Comparison of ENCODE assay signal across 17 cellular contexts in the genomic region with DNA sequence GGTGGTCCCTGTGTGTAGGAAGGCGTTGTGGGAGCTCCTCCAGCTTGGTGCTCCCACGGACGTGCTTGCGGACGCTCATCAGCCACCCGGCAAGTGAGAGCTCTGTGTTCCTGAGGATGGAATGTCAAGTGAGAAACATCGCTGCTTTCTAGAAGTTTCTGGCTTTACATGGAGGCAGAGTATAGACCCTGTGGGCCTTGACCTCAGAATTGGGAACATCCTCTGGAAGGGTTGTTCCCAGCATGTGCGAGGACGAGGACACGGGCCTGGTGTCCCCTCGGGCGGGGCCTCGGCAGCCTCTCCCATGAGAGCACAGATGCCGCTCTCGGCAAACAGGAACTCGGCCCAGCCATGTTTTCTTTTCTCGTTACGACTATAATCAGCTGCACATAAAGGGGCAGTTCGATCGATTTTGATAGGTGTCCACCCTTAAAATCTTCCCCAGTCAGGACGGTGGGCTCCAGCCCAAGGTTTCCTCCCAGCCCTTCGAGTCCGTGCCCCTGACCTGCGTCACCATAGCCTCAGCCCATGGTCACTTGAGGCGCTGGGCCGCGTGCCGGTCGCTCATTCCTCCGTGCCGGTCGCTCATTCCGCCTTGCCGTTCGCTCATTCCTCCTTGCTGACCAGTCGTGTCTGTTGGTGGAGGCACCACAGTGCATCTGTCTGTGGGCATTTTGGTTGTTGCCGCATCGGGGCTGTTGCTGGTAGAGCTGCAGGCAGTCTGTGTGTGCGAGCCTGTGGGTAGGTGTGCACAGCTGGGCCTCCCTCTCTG.
DNase-seq lines count a peak whose midpoint lies in the region; ATAC-seq and TF ChIP-seq lines count a peak whose summit lies in the region.
"Had no signal": no experiment of that assay in that cellular context is flagged by ENCODE, and none has a peak within 500 bp of the region (broad histone marks: within the 10 kb centered on the region; RNA-seq: fewer than 3 reads in every experiment).

No MANE protein-coding gene starts in this region.

- H2BK120ac ChIP-seq in mesenchymal stem cell (ENCODE audit: low read depth, low read length): no peak overlapping the region

- H3K14ac ChIP-seq in mesenchymal stem cell (ENCODE audit: low read length in 2 of 2): no peak overlapping the region

- intact Hi-C loops in PC-3 (cut with micrococcal nuclease): no loop called here

- no peak for TF ChIP-seq CTCF in brain (conservative IDR thresholded peaks at IDR 0.05)
- no peak for TF ChIP-seq CTCF in tibial nerve (IDR thresholded peaks at IDR 0.05)
- no peak for TF ChIP-seq CTCF in PC-3 (conservative IDR thresholded peaks at IDR 0.05; ENCODE audit: low read depth, low read length)

- H3K27me3 Mint-ChIP-seq in activated CD8-positive, alpha-beta memory T cell treated with anti-CD3 and anti-CD28 coated beads, Interleukin-2, amount 10 ng/mL, durations not matched to agents 7 days and 5 days: no peaks in the 10 kb centered on the region
- no peaks in the 10 kb centered on the region for H3K27me3 Mint-ChIP-seq in brain
- H3K27me3 Mint-ChIP-seq: CD4-positive, alpha-beta memory T cell had no signal

- H2AFZ ChIP-seq in mesenchymal stem cell (ENCODE audit: low read depth, low read length) (no peak overlapping the region), PC-3 (ENCODE audit: low read length) (no peak overlapping the region)

- peak overlapping the region; percentile 11 for H4K91ac ChIP-seq in mesenchymal stem cell (ENCODE audit: low read length)

- H3K9ac ChIP-seq in mesenchymal stem cell (ENCODE audit: low read length) (peak overlapping the region; percentile 81), PC-3 (ENCODE audit: low read length) (no peak overlapping the region)

- peaks cover 26% of the 10 kb centered on the region for H3K36me3 Mint-ChIP-seq in activated CD8-positive, alpha-beta memory T cell treated with anti-CD3 and anti-CD28 coated beads, Interleukin-2, amount 10 ng/mL, durations not matched to agents 7 days and 5 days
- H3K36me3 Mint-ChIP-seq in brain: peaks cover 83% of the 10 kb centered on the region

- TF ChIP-seq POLR2A in tibial nerve (IDR thresholded peaks at IDR 0.05) (no peak), GM18505 (IDR thresholded peaks at IDR 0.05; ENCODE audit: borderline replicate concordance, extremely low read depth, insufficient read depth, insufficient read length) (no peak)

- H3K4me2 ChIP-seq in mesenchymal stem cell (ENCODE audit: low read length, poor library complexity, severe bottlenecking): no peak overlapping the region
- no peak overlapping the region for H3K4me2 ChIP-seq in PC-3 (ENCODE audit: low read length)

- H3K36me3 ChIP-seq in mesenchymal stem cell (ENCODE audit: control insufficient read depth in 1 of 2, insufficient read depth in 2 of 2, low read depth in 1 of 2, low read length in 2 of 2) (peaks cover 54 to 75% of the 10 kb centered on the region in 2 experiments), tibial nerve (peaks cover 3 to 89% (median 8%) of the 10 kb centered on the region in 3 donors), PC-3 (ENCODE audit: low read depth, low read length) (peaks cover 6% of the 10 kb centered on the region; the same call in 1 of the 2 replicates)

- TF ChIP-seq EP300 in tibial nerve (IDR thresholded peaks at IDR 0.05): no peak

- H3K27ac ChIP-seq in mesenchymal stem cell (ENCODE audit: low read length, poor library complexity, severe bottlenecking) (peak overlapping the region; percentile 34), tibial nerve (peak overlapping the region in 3 of 4 donors; percentile 1 to 83 (median 78)), PC-3 (ENCODE audit: low read length) (no peak overlapping the region)

- peaks cover 26% of the 10 kb centered on the region for H3K4me1 ChIP-seq in mesenchymal stem cell (ENCODE audit: control insufficient read depth, insufficient read depth, low read depth, low read length)
- peaks cover 0 to 18% (median 6%) of the 10 kb centered on the region in 4 donors for H3K4me1 ChIP-seq in tibial nerve
- peaks cover 15% of the 10 kb centered on the region for H3K4me1 ChIP-seq in PC-3 (ENCODE audit: insufficient read depth, low read length)
- H3K4me1 ChIP-seq: HAP-1 had no signal

- H3K9me3 ChIP-seq in mesenchymal stem cell (ENCODE audit: control insufficient read depth, low read length): no peaks in the 10 kb centered on the region
- no peaks in the 10 kb centered on the region for H3K9me3 ChIP-seq in tibial nerve
- H3K9me3 ChIP-seq in PC-3 (ENCODE audit: low read length): no peaks in the 10 kb centered on the region
- H3K9me3 ChIP-seq: HAP-1 had no signal

- no TSS peak for BruUV-seq in PC-3 (replicated peaks; lab: Mats Ljungman, UMichigan)

- no peaks in the 10 kb centered on the region for H3F3A ChIP-seq in PC-3 (ENCODE audit: low read length, unreplicated experiment)

- H3K9me2 ChIP-seq in PC-3 (replicated peaks; ENCODE audit: low read length): no peaks in the 10 kb centered on the region

- H3K4me3 ChIP-seq in mesenchymal stem cell (ENCODE audit: insufficient read depth in 1 of 2, low read depth in 1 of 2, low read length in 2 of 2) (no peak overlapping the region), tibial nerve (no peak overlapping the region), PC-3 (ENCODE audit: low read length) (no peak overlapping the region)
- H3K4me3 ChIP-seq: HAP-1, lung had no signal

- CTCF ChIA-PET in activated CD8-positive, alpha-beta memory T cell treated with anti-CD3 and anti-CD28 coated beads, Interleukin-2, amount 10 ng/mL, durations not matched to agents 7 days and 5 days (lab: Charles Lee): no interaction called here
- CTCF ChIA-PET in PC-3 (lab: Charles Lee): no interaction called here

- no peak for ATAC-seq in activated CD8-positive, alpha-beta memory T cell treated with anti-CD3 and anti-CD28 coated beads, Interleukin-2, amount 10 ng/mL, durations not matched to agents 7 days and 5 days
- ATAC-seq in GM18505 (IDR thresholded peaks at IDR 0.05; ENCODE audit: unreplicated experiment): no peak
- ATAC-seq in PC-3: no peak
- ATAC-seq: activated T-cell treated with anti-CD3 and anti-CD28 coated beads, Interleukin-2, amount 50 U/mL, for 4 hours had no signal

- H3K79me2 ChIP-seq in PC-3 (ENCODE audit: low read length): no peaks in the 10 kb centered on the region

- no peaks in the 10 kb centered on the region for H3K9me3 Mint-ChIP-seq in activated CD8-positive, alpha-beta memory T cell treated with anti-CD3 and anti-CD28 coated beads, Interleukin-2, amount 10 ng/mL, durations not matched to agents 7 days and 5 days (ENCODE audit: low read depth)
- H3K9me3 Mint-ChIP-seq in brain: no peaks in the 10 kb centered on the region
- H3K9me3 Mint-ChIP-seq: activated T-cell treated with anti-CD3 and anti-CD28 coated beads, Interleukin-2, amount 50 U/mL, for 4 hours had no signal

- H3K18ac ChIP-seq in mesenchymal stem cell (ENCODE audit: low read depth in 1 of 2, low read length in 2 of 2): no peak overlapping the region

- H3K4me1 Mint-ChIP-seq in activated CD8-positive, alpha-beta memory T cell treated with anti-CD3 and anti-CD28 coated beads, Interleukin-2, amount 10 ng/mL, durations not matched to agents 7 days and 5 days: no peaks in the 10 kb centered on the region
- peaks cover 4% of the 10 kb centered on the region for H3K4me1 Mint-ChIP-seq in brain
- H3K4me1 Mint-ChIP-seq: CD4-positive, alpha-beta memory T cell had no signal

- no peak overlapping the region for H3K4me3 Mint-ChIP-seq in activated CD8-positive, alpha-beta memory T cell treated with anti-CD3 and anti-CD28 coated beads, Interleukin-2, amount 10 ng/mL, durations not matched to agents 7 days and 5 days
- no peak overlapping the region for H3K4me3 Mint-ChIP-seq in brain
- H3K4me3 Mint-ChIP-seq: activated T-cell treated with anti-CD3 and anti-CD28 coated beads, Interleukin-2, amount 50 U/mL, for 4 hours; CD4-positive, alpha-beta memory T cell had no signal

- H3K79me1 ChIP-seq in mesenchymal stem cell (replicated peaks; ENCODE audit: low read length, poor library complexity, severe bottlenecking): peaks cover 3% of the 10 kb centered on the region

- POLR2A ChIA-PET in PC-3 (lab: Charles Lee; ENCODE audit: unreplicated experiment): no interaction called here

- peak overlapping the region; percentile 9 for H2AK5ac ChIP-seq in mesenchymal stem cell (ENCODE audit: low read length, severe bottlenecking)

- H4K8ac ChIP-seq in mesenchymal stem cell (ENCODE audit: low read length): no peak overlapping the region

- H2BK5ac ChIP-seq in mesenchymal stem cell (ENCODE audit: low read depth, low read length, poor library complexity, severe bottlenecking): no peak overlapping the region

- no peak overlapping the region for H2BK12ac ChIP-seq in mesenchymal stem cell (ENCODE audit: low read length in 2 of 2)

- peak; percentile 11 for DNase-seq in activated CD8-positive, alpha-beta memory T cell treated with anti-CD3 and anti-CD28 coated beads, Interleukin-2, amount 50 U/mL, for 4 hours
- DNase-seq in activated CD8-positive, alpha-beta memory T cell treated with anti-CD3 and anti-CD28 coated beads, Interleukin-2, amount 10 ng/mL, durations not matched to agents 7 days and 5 days: no peak
- DNase-seq in mesenchymal stem cell: no peak
- no peak for DNase-seq in tibial nerve (ENCODE audit: low spot score in 2 of 2)
- no peak for DNase-seq in NCI-H1436 treated with DMSO at 0.1 percent for 48 hours (lab: John Stamatoyannopoulos, UW)
- DNase-seq in PC-3: no peak
- DNase-seq: activated CD4-positive, alpha-beta T cell treated with anti-CD3 and anti-CD28 coated beads for 48 hours; activated T-cell treated with anti-CD3 and anti-CD28 coated beads, Interleukin-2, amount 50 U/mL, for 4 hours; CD4-positive, alpha-beta memory T cell; DND-41; SHP77 treated with DMSO at 0.1 percent for 48 hours; small intestine; T-helper 2 cell had no signal

- H3K23ac ChIP-seq in mesenchymal stem cell (ENCODE audit: low read length in 2 of 2): no peak overlapping the region

- no peaks in the 10 kb centered on the region for H4K20me1 ChIP-seq in PC-3 (ENCODE audit: low read length)

- H3K27me3 ChIP-seq in mesenchymal stem cell (ENCODE audit: control insufficient read depth in 1 of 2, insufficient read depth in 1 of 2, low read length in 2 of 2): no peaks in the 10 kb centered on the region
- H3K27me3 ChIP-seq in tibial nerve: no peaks in the 10 kb centered on the region
- H3K27me3 ChIP-seq in PC-3 (ENCODE audit: low read length): no peaks in the 10 kb centered on the region

- no peak overlapping the region for H3K27ac Mint-ChIP-seq in activated CD8-positive, alpha-beta memory T cell treated with anti-CD3 and anti-CD28 coated beads, Interleukin-2, amount 10 ng/mL, durations not matched to agents 7 days and 5 days
- H3K27ac Mint-ChIP-seq in brain: peak overlapping the region in 3 of 5 experiments; percentile 71 to 89 (median 84)

- H2BK15ac ChIP-seq in mesenchymal stem cell (ENCODE audit: low read depth, poor library complexity, severe bottlenecking): no peak overlapping the region

- no peak overlapping the region for H3K4ac ChIP-seq in mesenchymal stem cell (ENCODE audit: low read depth in 1 of 2, low read length in 2 of 2)

- WGBS in mesenchymal stem cell: 98% methylated on average over 39 of the region's 39 CpGs
- WGBS in tibial nerve, 2 donors: 85 to 87% methylated on average over 36 to 39 of the region's 39 CpGs
